ENCODE assay signal across 8 cellular contexts in genomic region chr20:45935416-45936046, GRCh38. TPM values are rescaled to one million over a fixed set of nuclear protein-coding genes. Genes with fewer than 3 reads are reported as not detected.
DNase-seq lines count a peak whose midpoint lies in the region; ATAC-seq, FAIRE-seq and TF ChIP-seq lines count a peak whose summit lies in the region.

No MANE protein-coding gene starts in this region.

- 5 to 11% (median 9%) methylated on average over 21 of the region's 21 CpGs for WGBS in stomach, 5 donors

- no peak for FAIRE-seq in kidney (lab: Jason Lieb, UNC)

- no peak for DNase-seq in ascending aorta (ENCODE audit: low spot score in 2 of 2)
- no peak for DNase-seq in kidney
- no peak for DNase-seq in stomach
- no peak for DNase-seq in NCI-H2107 (lab: John Stamatoyannopoulos, UW)
- no peak for DNase-seq in stimulated activated CD4-positive, alpha-beta T cell treated with anti-CD3 and anti-CD28 coated beads, Interleukin-2, amount 100 ng/mL, for 24 hours
- DNase-seq in COR-L47 (lab: John Stamatoyannopoulos, UW), result no peak

- no peaks in the 10 kb centered on the region for H3K27me3 ChIP-seq in ascending aorta
- H3K27me3 ChIP-seq in stomach, result no peaks in the 10 kb centered on the region

- no peak for TF ChIP-seq EP300 in stomach (IDR thresholded peaks at IDR 0.05)

- H3K4me1 ChIP-seq in ascending aorta, result peaks cover 5 to 16% of the 10 kb centered on the region in 2 donors
- peaks cover 5 to 8% of the 10 kb centered on the region in 2 donors for H3K4me1 ChIP-seq in kidney (ENCODE audit: control insufficient read depth in 1 of 2, insufficient read depth in 1 of 2, low read depth in 1 of 2, low read length in 2 of 2)
- H3K4me1 ChIP-seq in stomach, result peaks cover 11 to 48% (median 31%) of the 10 kb centered on the region in 4 donors

- no peak for TF ChIP-seq POLR2A in stomach (IDR thresholded peaks at IDR 0.05)

- ATAC-seq in GM19023 (IDR thresholded peaks at IDR 0.05; ENCODE audit: unreplicated experiment), result peak; percentile 10
- ATAC-seq in HG03280 (IDR thresholded peaks at IDR 0.05; ENCODE audit: unreplicated experiment), result peak; percentile 14

- TF ChIP-seq CTCF in ascending aorta (IDR thresholded peaks at IDR 0.05) (no peak), kidney (IDR thresholded peaks at IDR 0.05; ENCODE audit: borderline replicate concordance, extremely low read depth, insufficient read depth) (no peak), stomach (IDR thresholded peaks at IDR 0.05) (no peak)

- peak overlapping the region; percentile 60 to 95 for H3K4me3 ChIP-seq in ascending aorta
- H3K4me3 ChIP-seq in kidney (ENCODE audit: low read length in 2 of 2), result peak overlapping the region; percentile 89 to 95
- peak overlapping the region; percentile 73 to 100 (median 99) for H3K4me3 ChIP-seq in stomach

- H3K9me3 ChIP-seq in ascending aorta (no peaks in the 10 kb centered on the region), kidney (ENCODE audit: control insufficient read depth in 1 of 2, low read length in 2 of 2) (no peaks in the 10 kb centered on the region), stomach (no peaks in the 10 kb centered on the region)

- peak overlapping the region; percentile 80 to 95 for H3K9ac ChIP-seq in kidney (ENCODE audit: low read length in 2 of 2)

- intact Hi-C loops in ascending aorta (cut with DNase I) (loop anchor here (1.0 to 2.0 kb wide), 4 partner anchors 37 to 753 kb away; partner anchors contain the start of genes ACOT8, TP53RK, ZNF335 and ZSWIM1), kidney (cut with DNase I) (no loop called here), stomach (cut with DNase I; ENCODE audit: low total_unique reads) (no loop called here)

- H3K36me3 ChIP-seq in ascending aorta (peaks cover 34 to 35% of the 10 kb centered on the region in 2 donors), kidney (ENCODE audit: control insufficient read depth in 1 of 2, insufficient read depth in 2 of 2, low read length in 2 of 2) (peaks cover 23 to 32% of the 10 kb centered on the region in 2 donors), stomach (peaks cover 28 to 35% (median 35%) of the 10 kb centered on the region in 4 donors)

- H3K27ac ChIP-seq in ascending aorta (peak overlapping the region; percentile 98 to 100), kidney (ENCODE audit: low read depth in 2 of 2, low read length in 2 of 2) (peak overlapping the region; percentile 85 to 87), stomach (peak overlapping the region; percentile 78 to 100 (median 100))

RNA-seq across cellular contexts. Expression of gene PCIF1, which starts 1.0 kb away (rescaled TPM):
- total RNA-seq in ascending aorta (45.7 TPM), kidney (43.1 TPM), stomach (10 to 100 TPM; 22.2 to 41.4 (median 32.5) TPM)
- polyA plus RNA-seq in kidney (ENCODE audit: insufficient read depth, low read depth, low replicate concordance) (27.4 TPM), stomach (10 to 100 TPM; 21.0 to 25.1 (median 21.1) TPM)

RNA-seq across cellular contexts. Expression of gene PLTP, which starts 23.6 kb away (rescaled TPM):
- total RNA-seq in ascending aorta, result 909 TPM
- 345 TPM for total RNA-seq in kidney
- 790 TPM for polyA plus RNA-seq in kidney (ENCODE audit: insufficient read depth, low read depth, low replicate concordance)
- 100 to 1,000 TPM in 2 of 5 donors, 10 to 100 TPM in 3; 22.0 to 313 (median 70.1) TPM for total RNA-seq in stomach
- polyA plus RNA-seq in stomach, result 10 to 100 TPM; 51.5 to 58.6 (median 53.2) TPM

RNA-seq across cellular contexts. Expression of gene ZNF335, which starts 36.5 kb away (rescaled TPM):
- total RNA-seq in ascending aorta, result 27.8 TPM
- 22.3 TPM for total RNA-seq in kidney
- polyA plus RNA-seq in kidney (ENCODE audit: insufficient read depth, low read depth, low replicate concordance), result 5.7 TPM
- 10 to 100 TPM in 4 of 5 donors, 1 to 10 TPM in 1; 8.3 to 72.3 (median 38.5) TPM for total RNA-seq in stomach
- polyA plus RNA-seq in stomach, result 10 to 100 TPM in 1 of 3 donors, 1 to 10 TPM in 2; 7.2 to 12.0 (median 9.3) TPM

RNA-seq across cellular contexts. Expression of gene CTSA, which starts 44.4 kb away (rescaled TPM):
- 82.0 TPM for total RNA-seq in ascending aorta
- total RNA-seq in kidney, result 180 TPM
- 408 TPM for polyA plus RNA-seq in kidney (ENCODE audit: insufficient read depth, low read depth, low replicate concordance)
- 100 to 1,000 TPM in 3 of 5 donors, 10 to 100 TPM in 2; 29.9 to 292 (median 132) TPM for total RNA-seq in stomach
- 10 to 100 TPM; 30.1 to 66.9 (median 48.4) TPM for polyA plus RNA-seq in stomach

RNA-seq across cellular contexts. Expression of gene NEURL2, which starts 44.5 kb away (rescaled TPM):
- total RNA-seq in ascending aorta, result 4.0 TPM
- total RNA-seq in kidney, result 27.5 TPM
- 37.3 TPM for polyA plus RNA-seq in kidney (ENCODE audit: insufficient read depth, low read depth, low replicate concordance)
- 10 to 100 TPM in 2 of 5 donors, 1 to 10 TPM in 2, not detected in 1; 3.9 to 29.9 (median 9.6) TPM for total RNA-seq in stomach
- 1 to 10 TPM; 3.3 to 3.8 (median 3.7) TPM for polyA plus RNA-seq in stomach
